Comparison of ENCODE assay signal across 17 cellular contexts in the genomic region with DNA sequence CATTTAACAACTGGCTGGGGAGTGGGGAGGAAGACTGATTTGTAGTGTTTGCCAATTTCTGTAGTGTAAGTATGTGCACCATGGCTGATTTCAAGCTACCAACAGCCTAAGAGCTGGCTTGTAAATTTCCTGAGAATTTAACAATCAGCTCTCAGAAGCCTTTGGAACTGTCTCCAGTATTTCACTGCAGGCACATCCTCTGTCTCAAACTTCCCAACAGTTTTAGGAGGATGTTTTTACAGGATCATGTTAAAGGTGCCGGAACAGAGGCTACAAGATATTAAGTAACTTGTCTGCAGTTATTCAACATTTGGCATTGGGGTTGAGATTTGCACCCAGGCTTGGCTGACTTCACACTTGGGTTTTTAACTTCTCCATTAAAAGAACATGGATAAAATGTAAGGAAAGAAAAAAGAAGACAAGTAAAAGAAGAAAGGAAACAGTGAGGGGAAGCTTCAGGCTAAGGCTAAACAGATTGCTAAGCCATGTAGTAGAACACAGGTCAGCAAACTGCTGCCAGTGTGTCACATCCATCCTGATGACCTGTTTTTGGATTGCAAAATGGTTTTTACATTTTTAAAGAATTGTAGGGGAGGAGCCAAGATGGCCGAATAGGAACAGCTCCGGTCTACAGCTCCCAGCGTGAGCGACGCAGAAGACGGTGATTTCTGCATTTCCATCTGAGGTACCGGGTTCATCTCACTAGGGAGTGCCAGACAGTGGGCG.
DNase-seq lines count a peak whose midpoint lies in the region; ATAC-seq and TF ChIP-seq lines count a peak whose summit lies in the region.
"Had no signal": no experiment of that assay in that cellular context is flagged by ENCODE, and none has a peak within 500 bp of the region (broad histone marks: within the 10 kb centered on the region; RNA-seq: fewer than 3 reads in every experiment).

No MANE protein-coding gene starts in this region.

- TF ChIP-seq POLR2A in ovary (IDR thresholded peaks at IDR 0.05) = no peak

- H3K4me1 ChIP-seq in ovary (ENCODE audit: insufficient read depth) = no peaks in the 10 kb centered on the region
- H3K4me1 ChIP-seq: BLaER1, Peyer's patch had no signal

- CTCF ChIA-PET in WTC11 (lab: Charles Lee) = interaction anchor here (1.5 kb wide), 1 partner anchor 270 kb away, joined by 4 read pairs; no protein-coding TSS in a partner anchor

- no peak for ATAC-seq in WTC11
- ATAC-seq in omental fat pad (ENCODE audit: low FRiP score) = no peak
- ATAC-seq: GM12878 had no signal

- no peak for TF ChIP-seq EP300 in ovary (IDR thresholded peaks at IDR 0.05)

- peak overlapping the region; percentile 76 for H3K27ac Mint-ChIP-seq in WTC11
- H3K27ac Mint-ChIP-seq in osteocyte (ENCODE audit: unreplicated experiment) = no peak overlapping the region

- H3K4me3 Mint-ChIP-seq in WTC11 = peak overlapping the region; percentile 53
- no peak overlapping the region for H3K4me3 Mint-ChIP-seq in osteocyte (ENCODE audit: unreplicated experiment)

- intact Hi-C loops in ovary (cut with DNase I) = no loop called here

- H3K36me3 ChIP-seq in ovary = no peaks in the 10 kb centered on the region
- H3K36me3 ChIP-seq: BLaER1, Peyer's patch had no signal

- peaks cover 19% of the 10 kb centered on the region for H3K9me3 Mint-ChIP-seq in WTC11
- H3K9me3 Mint-ChIP-seq in osteocyte (ENCODE audit: unreplicated experiment) = no peaks in the 10 kb centered on the region

- POLR2A ChIA-PET in WTC11 (lab: Charles Lee) = no interaction called here

- 76 to 86% (median 81%) methylated on average over 7 to 8 of the region's 9 CpGs for WGBS in ovary, 3 donors

- peaks cover 17% of the 10 kb centered on the region for H3K36me3 Mint-ChIP-seq in WTC11
- H3K36me3 Mint-ChIP-seq in osteocyte (ENCODE audit: unreplicated experiment) = no peaks in the 10 kb centered on the region

- H3K4me3 ChIP-seq in ovary = no peak overlapping the region
- H3K4me3 ChIP-seq: BLaER1, GM12878, Peyer's patch had no signal

- peaks cover 3% of the 10 kb centered on the region; the same call in 1 of the 2 replicates for H3K27me3 Mint-ChIP-seq in WTC11 (ENCODE audit: low read depth)
- peaks cover 10% of the 10 kb centered on the region for H3K27me3 Mint-ChIP-seq in osteocyte (ENCODE audit: unreplicated experiment)

- H3K4me1 Mint-ChIP-seq in WTC11 = peaks cover 22% of the 10 kb centered on the region
- H3K4me1 Mint-ChIP-seq in osteocyte (ENCODE audit: unreplicated experiment) = peaks cover 15% of the 10 kb centered on the region

- H3K9me3 ChIP-seq in ovary = no peaks in the 10 kb centered on the region
- H3K9me3 ChIP-seq: BLaER1, Peyer's patch had no signal

- no peak overlapping the region for H3K27ac ChIP-seq in ovary
- H3K27ac ChIP-seq: BLaER1, Peyer's patch had no signal

- no peak for TF ChIP-seq CTCF in WTC11 (IDR thresholded peaks at IDR 0.05)
- no peak for TF ChIP-seq CTCF in osteocyte (IDR thresholded peaks at IDR 0.05)
- no peak for TF ChIP-seq CTCF in omental fat pad (IDR thresholded peaks at IDR 0.05)
- no peak for TF ChIP-seq CTCF in ovary (IDR thresholded peaks at IDR 0.05)

- DNase-seq in NCI-H1105 treated with DMSO at 0.1 percent for 48 hours (lab: John Stamatoyannopoulos, UW) (peak; percentile 7), NCI-H1105 (lab: John Stamatoyannopoulos, UW) (no peak), WTC11 (ENCODE audit: low spot score) (no peak), left kidney (ENCODE audit: low read depth, low spot score) (peak; percentile 81), osteocyte (ENCODE audit: extremely low spot score, unreplicated experiment) (peak; percentile 8), omental fat pad (ENCODE audit: low spot score) (no peak), NCI-H526 treated with DMSO at 0.1 percent for 48 hours (lab: John Stamatoyannopoulos, UW) (no peak), ovary (no peak)
- DNase-seq: 8988T, HCEC 1CT, NCI-H1048, NCI-H1694, NCI-H82, Peyer's patch, SHP77 had no signal

- peaks cover 2% of the 10 kb centered on the region for H3K27me3 ChIP-seq in ovary
- H3K27me3 ChIP-seq: BLaER1, Peyer's patch had no signal

TF ChIP-seq in WTC11, 78 proteins besides CTCF, POLR2A, EP300 and RAD21:
- TF ChIP-seq ETV6 (CRISPR knock-in tag; IDR thresholded peaks at IDR 0.05) = no peak

Comparison
In these comparisons a context has a peak if more than half of its experiments do, and no peak if none do; other contexts are left out.
1. DNase-seq: peak in NCI-H1105 treated with DMSO at 0.1 percent for 48 hours (single experiment), left kidney (single experiment) and osteocyte (single experiment); none in NCI-H1105 (single experiment), WTC11 (single experiment), omental fat pad (single experiment), NCI-H526 treated with DMSO at 0.1 percent for 48 hours (single experiment) and ovary (0 of 5).